9 cellular contexts compared by ENCODE assay signal in the genomic region with DNA sequence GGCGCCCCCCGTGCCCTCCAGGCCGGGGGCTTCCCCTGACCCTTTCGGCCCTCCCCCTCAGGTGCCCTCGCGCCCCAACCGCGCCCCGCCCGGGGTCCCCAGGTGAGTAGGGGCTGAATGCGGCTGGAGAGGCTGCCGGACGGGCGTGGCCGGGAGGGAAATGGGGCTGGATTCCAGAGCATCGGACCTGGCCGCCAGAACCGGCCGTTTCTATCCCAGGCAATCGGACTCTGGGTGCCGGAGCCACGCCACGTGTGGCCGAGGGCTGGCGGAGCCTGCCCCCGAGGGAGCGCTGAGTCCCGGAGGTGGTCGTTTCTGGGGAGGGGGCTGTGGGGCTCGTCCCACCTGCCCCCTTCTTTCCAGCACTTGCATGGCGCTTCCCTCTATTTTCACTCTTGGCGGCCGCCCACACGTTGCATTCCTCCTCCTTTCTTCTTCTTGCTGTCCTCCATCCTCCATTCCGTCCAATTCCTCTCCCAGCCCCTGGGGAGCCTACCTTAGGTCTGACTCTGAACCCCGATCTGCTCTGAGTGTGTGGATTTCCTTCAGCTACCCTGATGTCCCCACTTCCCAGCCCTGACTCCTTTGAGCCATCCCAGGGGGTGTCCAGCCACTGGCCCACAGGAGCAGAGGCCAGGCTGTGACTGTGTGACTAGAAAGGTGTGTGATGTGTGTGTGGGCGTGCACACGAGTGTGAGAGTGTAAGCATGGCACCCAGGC. TPM values are rescaled to one million over a fixed set of nuclear protein-coding genes. Genes with fewer than 3 reads are reported as not detected.
DNase-seq lines count a peak whose midpoint lies in the region; ATAC-seq lines count a peak whose summit lies in the region.
"Had no signal": no experiment of that assay in that cellular context is flagged by ENCODE, and none has a peak within 500 bp of the region (broad histone marks: within the 10 kb centered on the region; RNA-seq: fewer than 3 reads in every experiment).

No MANE protein-coding gene starts in this region.

- H3K4me1 ChIP-seq in iPS-15b (ENCODE audit: control insufficient read depth, insufficient read depth, low read length), result peaks cover 4% of the 10 kb centered on the region

- peak overlapping the region; percentile 50 for H3K27ac ChIP-seq in temporal lobe (ENCODE audit: low read depth, low read length)
- H3K27ac ChIP-seq: SJSA1 had no signal

- POLR2A ChIA-PET in activated CD4-positive, alpha-beta memory T cell treated with anti-CD3 and anti-CD28 coated beads, Interleukin-2, amount 10 ng/mL, durations not matched to agents 7 days and 5 days (lab: Charles Lee), result interaction anchor here (1.0 to 1.5 kb wide), 3 partner anchors 10 to 32 kb away, joined by 4 to 7 read pairs (median 5); partner anchors contain the start of genes GOLGA2 and SWI5

- no peaks in the 10 kb centered on the region for H3K9me3 ChIP-seq in iPS-15b (ENCODE audit: control insufficient read depth, insufficient read depth, low read length)
- H3K9me3 ChIP-seq: SJSA1 had no signal

- intact Hi-C loops in left colon (cut with DNase I, micrococcal nuclease), result no loop called here

- peak overlapping the region; percentile 65 for H3K4me3 ChIP-seq in iPS-15b (ENCODE audit: low read depth, low read length)
- H3K4me3 ChIP-seq: SJSA1 had no signal

- H3K27me3 ChIP-seq in iPS-15b (ENCODE audit: control insufficient read depth, insufficient read depth, low read length), result no peaks in the 10 kb centered on the region
- H3K27me3 ChIP-seq: SJSA1 had no signal

- no peaks in the 10 kb centered on the region for H3K9me3 Mint-ChIP-seq in activated naive CD4-positive, alpha-beta T cell treated with anti-CD3 and anti-CD28 coated beads, Interleukin-2, amount 50 U/mL, for 72 hours
- no peaks in the 10 kb centered on the region for H3K9me3 Mint-ChIP-seq in activated CD4-positive, alpha-beta memory T cell treated with anti-CD3 and anti-CD28 coated beads, Interleukin-2, amount 10 ng/mL, durations not matched to agents 7 days and 5 days

- CTCF ChIA-PET in activated CD4-positive, alpha-beta memory T cell treated with anti-CD3 and anti-CD28 coated beads, Interleukin-2, amount 10 ng/mL, durations not matched to agents 7 days and 5 days (lab: Charles Lee), result interaction anchor here (0.6 to 1.8 kb wide), 14 partner anchors 9 to 567 kb away, joined by 3 to 9 read pairs (median 5); partner anchors contain the start of genes BBLN, ENDOG, GOLGA2 and SWI5

- H3K27ac Mint-ChIP-seq in activated naive CD4-positive, alpha-beta T cell treated with anti-CD3 and anti-CD28 coated beads, Interleukin-2, amount 50 U/mL, for 72 hours, result no peak overlapping the region
- no peak overlapping the region for H3K27ac Mint-ChIP-seq in activated CD4-positive, alpha-beta memory T cell treated with anti-CD3 and anti-CD28 coated beads, Interleukin-2, amount 10 ng/mL, durations not matched to agents 7 days and 5 days

- H3K36me3 Mint-ChIP-seq in activated naive CD4-positive, alpha-beta T cell treated with anti-CD3 and anti-CD28 coated beads, Interleukin-2, amount 50 U/mL, for 72 hours, result no peaks in the 10 kb centered on the region
- no peaks in the 10 kb centered on the region for H3K36me3 Mint-ChIP-seq in activated CD4-positive, alpha-beta memory T cell treated with anti-CD3 and anti-CD28 coated beads, Interleukin-2, amount 10 ng/mL, durations not matched to agents 7 days and 5 days (ENCODE audit: low read depth)

- H3K4me1 Mint-ChIP-seq in activated CD4-positive, alpha-beta memory T cell treated with anti-CD3 and anti-CD28 coated beads, Interleukin-2, amount 10 ng/mL, durations not matched to agents 7 days and 5 days, result peaks cover 14% of the 10 kb centered on the region

- peak overlapping the region; percentile 68 for H3K4me3 Mint-ChIP-seq in activated CD4-positive, alpha-beta memory T cell treated with anti-CD3 and anti-CD28 coated beads, Interleukin-2, amount 10 ng/mL, durations not matched to agents 7 days and 5 days

- H3K27me3 Mint-ChIP-seq in activated CD4-positive, alpha-beta memory T cell treated with anti-CD3 and anti-CD28 coated beads, Interleukin-2, amount 10 ng/mL, durations not matched to agents 7 days and 5 days, result peaks cover 24% of the 10 kb centered on the region

- peak overlapping the region; percentile 73 for H3K9ac ChIP-seq in iPS-15b (ENCODE audit: low read depth, low read length)

- peak; percentile 8 for DNase-seq in activated naive CD4-positive, alpha-beta T cell treated with Interleukin-2 at 50 U/mL for 16 hours
- no peak for DNase-seq in activated naive CD4-positive, alpha-beta T cell treated with anti-CD3 and anti-CD28 coated beads, Interleukin-2, amount 50 U/mL, for 72 hours (ENCODE audit: low spot score in 2 of 2)
- no peak for DNase-seq in activated CD4-positive, alpha-beta memory T cell treated with anti-CD3 and anti-CD28 coated beads, Interleukin-2, amount 10 ng/mL, durations not matched to agents 7 days and 5 days
- DNase-seq in NCI-H1105 (lab: John Stamatoyannopoulos, UW), result no peak
- no peak for DNase-seq in left colon

- no peak for ATAC-seq in activated naive CD4-positive, alpha-beta T cell treated with anti-CD3 and anti-CD28 coated beads, Interleukin-2, amount 50 U/mL, for 72 hours
- no peak for ATAC-seq in GM19467 (IDR thresholded peaks at IDR 0.05; ENCODE audit: unreplicated experiment)
- no peak for ATAC-seq in left colon

- peaks cover 5% of the 10 kb centered on the region for H3K36me3 ChIP-seq in iPS-15b (ENCODE audit: control insufficient read depth, insufficient read depth, low read length)

RNA-seq across cellular contexts. Expression of gene GOLGA2, which starts 24.8 kb away (rescaled TPM):
- total RNA-seq in activated naive CD4-positive, alpha-beta T cell treated with anti-CD3 and anti-CD28 coated beads, Interleukin-2, amount 50 U/mL, for 72 hours, result 10 to 100 TPM; 46.2 to 54.3 TPM
- 10 to 100 TPM; 48.0 to 52.8 TPM for total RNA-seq in activated CD4-positive, alpha-beta memory T cell treated with anti-CD3 and anti-CD28 coated beads, Interleukin-2, amount 10 ng/mL, durations not matched to agents 7 days and 5 days
- total RNA-seq in temporal lobe (42.5 TPM), left colon (100 to 1,000 TPM in 1 of 2 donors, 10 to 100 TPM in 1; 83.6 to 104 TPM)

RNA-seq across cellular contexts. Expression of gene SWI5, which starts 25.1 kb away (rescaled TPM):
- 10 to 100 TPM; 15.6 to 16.9 TPM for total RNA-seq in activated naive CD4-positive, alpha-beta T cell treated with anti-CD3 and anti-CD28 coated beads, Interleukin-2, amount 50 U/mL, for 72 hours
- total RNA-seq in activated CD4-positive, alpha-beta memory T cell treated with anti-CD3 and anti-CD28 coated beads, Interleukin-2, amount 10 ng/mL, durations not matched to agents 7 days and 5 days, result 10 to 100 TPM; 11.0 to 11.4 TPM
- total RNA-seq in temporal lobe (8.4 TPM), left colon (10 to 100 TPM; 11.0 to 13.2 TPM)

RNA-seq across cellular contexts. Expression of gene DNM1, which starts 47.8 kb away (rescaled TPM):
- 1 to 10 TPM; 1.6 to 5.1 TPM for total RNA-seq in activated naive CD4-positive, alpha-beta T cell treated with anti-CD3 and anti-CD28 coated beads, Interleukin-2, amount 50 U/mL, for 72 hours
- under 1 TPM; 0.30 to 0.40 TPM for total RNA-seq in activated CD4-positive, alpha-beta memory T cell treated with anti-CD3 and anti-CD28 coated beads, Interleukin-2, amount 10 ng/mL, durations not matched to agents 7 days and 5 days
- total RNA-seq in temporal lobe (108 TPM), left colon (1 to 10 TPM; 3.8 to 7.8 TPM)

RNA-seq across cellular contexts. Expression of gene CIZ1, which starts 59.6 kb away (rescaled TPM):
- 100 to 1,000 TPM in 1 of 2 donors, 10 to 100 TPM in 1; 60.1 to 111 TPM for total RNA-seq in activated naive CD4-positive, alpha-beta T cell treated with anti-CD3 and anti-CD28 coated beads, Interleukin-2, amount 50 U/mL, for 72 hours
- total RNA-seq in activated CD4-positive, alpha-beta memory T cell treated with anti-CD3 and anti-CD28 coated beads, Interleukin-2, amount 10 ng/mL, durations not matched to agents 7 days and 5 days, result 100 to 1,000 TPM; 112 to 116 TPM
- 23.6 TPM for total RNA-seq in temporal lobe
- 100 to 1,000 TPM in 1 of 2 donors, 10 to 100 TPM in 1; 88.9 to 103 TPM for total RNA-seq in left colon

Comparison
In these comparisons a context has a peak if more than half of its experiments do, and no peak if none do; other contexts are left out.
1. RNA of gene DNM1, which starts 47.8 kb away (total RNA-seq): 108 TPM in temporal lobe (single experiment); 3.8 to 7.8 TPM in left colon, 1.6 to 5.1 TPM in activated naive CD4-positive, alpha-beta T cell treated with anti-CD3 and anti-CD28 coated beads, Interleukin-2, amount 50 U/mL, for 72 hours and 0.30 to 0.40 TPM in activated CD4-positive, alpha-beta memory T cell treated with anti-CD3 and anti-CD28 coated beads, Interleukin-2, amount 10 ng/mL, durations not matched to agents 7 days and 5 days; every median in the first group is over 10 times any median in the second.